Comparison of ENCODE assay signal across 15 cellular contexts in genomic region chr12:71708658-71709057, GRCh38. TPM values are rescaled to one million over a fixed set of nuclear protein-coding genes. Genes with fewer than 3 reads are reported as not detected.
DNase-seq lines count a peak whose midpoint lies in the region; ATAC-seq, FAIRE-seq and TF ChIP-seq lines count a peak whose summit lies in the region.
"Had no signal": no experiment of that assay in that cellular context is flagged by ENCODE, and none has a peak within 500 bp of the region (broad histone marks: within the 10 kb centered on the region; RNA-seq: fewer than 3 reads in every experiment).

No MANE protein-coding gene starts in this region.

- no peak for ATAC-seq in IMR-90 (ENCODE audit: low read depth)
- ATAC-seq in CD8-positive, alpha-beta T cell: no peak
- ATAC-seq in activated T-cell treated with anti-CD3 and anti-CD28 coated beads, Interleukin-2, amount 50 U/mL, for 72 hours (replicated peaks in 1 of 2): no peak

- H3K23ac ChIP-seq in IMR-90 (ENCODE audit: low read depth, low read length): no peak overlapping the region

- H3K4me3 Mint-ChIP-seq in CD8-positive, alpha-beta T cell: no peak overlapping the region
- no peak overlapping the region for H3K4me3 Mint-ChIP-seq in activated T-cell treated with anti-CD3 and anti-CD28 coated beads, Interleukin-2, amount 50 U/mL, for 72 hours
- H3K4me3 Mint-ChIP-seq: CD4-positive, alpha-beta T cell had no signal

- H2AK5ac ChIP-seq in IMR-90 (ENCODE audit: low read depth, low read length): no peak overlapping the region

- H4K91ac ChIP-seq in IMR-90 (ENCODE audit: insufficient read depth, low read depth, low read length): no peak overlapping the region

- H3K9me1 ChIP-seq in IMR-90 (ENCODE audit: insufficient read depth, low read length): peaks cover 5% of the 10 kb centered on the region; the same call in 1 of the 2 replicates
- no peaks in the 10 kb centered on the region for H3K9me1 ChIP-seq in keratinocyte (ENCODE audit: control insufficient read depth, extremely low read depth, insufficient read depth, low read length)

- dilution Hi-C loops in IMR-90 (cut with HindIII; ENCODE audit: low sequenced_read_pairs, unreplicated experiment) (loop anchor here (25.0 kb wide), 1 partner anchor 296 kb away; no protein-coding TSS in a partner anchor), keratinocyte (cut with MboI; ENCODE audit: extremely low pct_ligation_motif_present, low sequenced_read_pairs) (no loop called here)

- H3K36me3 ChIP-seq in IMR-90 (ENCODE audit: control insufficient read depth, insufficient read depth, low read length) (no peaks in the 10 kb centered on the region), keratinocyte (ENCODE audit: control insufficient read depth in 2 of 2, extremely low read depth in 1 of 2, insufficient read depth in 2 of 2, low read length in 2 of 2) (no peaks in the 10 kb centered on the region)
- no peaks in the 10 kb centered on the region for H3K36me3 ChIP-seq in CD8-positive, alpha-beta T cell (ENCODE audit: insufficient read depth, low read length)

- no TSS peak for BruUV-seq in IMR-90 (replicated peaks; lab: Mats Ljungman, UMichigan)

- H3K27me3 ChIP-seq in IMR-90 (ENCODE audit: control insufficient read depth, insufficient read depth, low read length) (no peaks in the 10 kb centered on the region), keratinocyte (ENCODE audit: control insufficient read depth, extremely low read depth, insufficient read depth, low read length) (no peaks in the 10 kb centered on the region)
- no peaks in the 10 kb centered on the region for H3K27me3 ChIP-seq in CD8-positive, alpha-beta T cell (ENCODE audit: insufficient read depth, low read length)
- H3K27me3 ChIP-seq: SJSA1 had no signal

- H3K4me2 ChIP-seq in IMR-90 (ENCODE audit: low read depth, low read length) (no peak overlapping the region), keratinocyte (ENCODE audit: control insufficient read depth, extremely low read depth, insufficient read depth, low read depth, low read length) (no peak overlapping the region)

- H3K9me3 Mint-ChIP-seq in CD8-positive, alpha-beta T cell: peaks cover 24% of the 10 kb centered on the region
- peaks cover 10 to 11% of the 10 kb centered on the region in 2 donors for H3K9me3 Mint-ChIP-seq in activated T-cell treated with anti-CD3 and anti-CD28 coated beads, Interleukin-2, amount 50 U/mL, for 72 hours

- H2BK5ac ChIP-seq in IMR-90 (ENCODE audit: low read depth, low read length, poor library complexity, severe bottlenecking): no peak overlapping the region

- H3K27ac ChIP-seq in IMR-90 (ENCODE audit: insufficient read depth, low read length) (no peak overlapping the region), keratinocyte (ENCODE audit: control insufficient read depth, insufficient read depth, low read length) (peak overlapping the region; percentile 36)
- H3K27ac ChIP-seq in CD8-positive, alpha-beta T cell (ENCODE audit: low read depth, low read length): no peak overlapping the region
- H3K27ac ChIP-seq: SJSA1 had no signal

- in situ Hi-C loops in IMR-90 (cut with MboI; ENCODE audit: low sequenced_read_pairs): no loop called here

- no peak for FAIRE-seq in keratinocyte (lab: Jason Lieb, UNC)

- no peak overlapping the region for H3K14ac ChIP-seq in IMR-90 (replicated peaks; ENCODE audit: low read depth, low read length)

- CTCF ChIA-PET in IMR-90 (lab: Yijun Ruan, JAX): interaction anchor here (0.6 to 0.8 kb wide), 2 partner anchors 13 to 104 kb away, joined by 3 read pairs; no protein-coding TSS in a partner anchor
- CTCF ChIA-PET in CD8-positive, alpha-beta T cell (lab: Charles Lee): interaction anchor here (1.6 to 1.8 kb wide), 2 partner anchors 23 to 38 kb away, joined by 3 to 4 read pairs; partner anchors contain the start of gene TMEM19

- no peak overlapping the region for H3K56ac ChIP-seq in IMR-90 (ENCODE audit: extremely low read depth, insufficient read depth, low read length)

- H4K20me1 ChIP-seq in IMR-90 (ENCODE audit: insufficient read depth, low read length) (no peaks in the 10 kb centered on the region), keratinocyte (ENCODE audit: control insufficient read depth, extremely low read depth, insufficient read depth, low read length) (no peaks in the 10 kb centered on the region)

- H3K4me3 ChIP-seq in IMR-90 (ENCODE audit: insufficient read depth, low read depth, low read length) (no peak overlapping the region), epithelial cell of esophagus (ENCODE audit: low read length) (no peak overlapping the region), keratinocyte (ENCODE audit: control insufficient read depth in 2 of 3, extremely low read depth in 1 of 3, insufficient read depth in 2 of 3, low read depth in 1 of 3, low read length in 3 of 3) (no peak overlapping the region)
- H3K4me3 ChIP-seq in CD8-positive, alpha-beta T cell (ENCODE audit: low read depth, low read length): no peak overlapping the region
- H3K4me3 ChIP-seq: SJSA1 had no signal

- DNase-seq in EH (ENCODE audit: low read depth) (peak; percentile 15), IMR-90 (peak; percentile 30), epithelial cell of esophagus (ENCODE audit: low read depth) (peak; percentile 77), keratinocyte (ENCODE audit: low read depth, low spot score) (no peak), NCI-H748 treated with DMSO at 0.1 percent for 48 hours (lab: John Stamatoyannopoulos, UW) (no peak)
- DNase-seq in CD8-positive, alpha-beta T cell: no peak
- no peak for DNase-seq in activated T-cell treated with anti-CD3 and anti-CD28 coated beads, Interleukin-2, amount 50 U/mL, for 72 hours
- DNase-seq: CD4-positive, alpha-beta T cell; DMS153; KG1; NCI-H1417 treated with DMSO at 0.1 percent for 48 hours; NCI-H187 treated with DMSO at 0.1 percent for 48 hours; NCI-H345; NCI-H524 treated with DMSO at 0.1 percent for 48 hours had no signal

- no CpG with 5 or more reads among the region's 1 CpG for WGBS in IMR-90 (ENCODE audit: extremely low coverage in 2 of 2, insufficient read length in 1 of 2), 2 experiments

- H3K4me1 ChIP-seq in IMR-90 (ENCODE audit: control insufficient read depth, insufficient read depth, low read length) (peaks cover 2% of the 10 kb centered on the region; the same call in 1 of the 2 replicates), keratinocyte (ENCODE audit: control insufficient read depth, extremely low read depth, insufficient read depth, low read length) (peaks cover 36% of the 10 kb centered on the region)
- H3K4me1 ChIP-seq in CD8-positive, alpha-beta T cell (ENCODE audit: insufficient read depth, low read length): no peaks in the 10 kb centered on the region

- H2BK15ac ChIP-seq in IMR-90 (ENCODE audit: low read depth, low read length): no peak overlapping the region

- H2BK120ac ChIP-seq in IMR-90 (ENCODE audit: low read depth, low read length): no peak overlapping the region

- peaks cover 24% of the 10 kb centered on the region for H3K36me3 Mint-ChIP-seq in CD8-positive, alpha-beta T cell
- peaks cover 6 to 9% of the 10 kb centered on the region in 2 donors for H3K36me3 Mint-ChIP-seq in activated T-cell treated with anti-CD3 and anti-CD28 coated beads, Interleukin-2, amount 50 U/mL, for 72 hours (ENCODE audit: insufficient read depth in 2 of 2)

- POLR2A ChIA-PET in IMR-90 (lab: Charles Lee; ENCODE audit: unreplicated experiment): no interaction called here
- POLR2A ChIA-PET in CD8-positive, alpha-beta T cell (lab: Charles Lee): no interaction called here

- no peaks in the 10 kb centered on the region for H3K27me3 Mint-ChIP-seq in CD8-positive, alpha-beta T cell (ENCODE audit: low read depth)
- no peaks in the 10 kb centered on the region for H3K27me3 Mint-ChIP-seq in activated T-cell treated with anti-CD3 and anti-CD28 coated beads, Interleukin-2, amount 50 U/mL, for 72 hours (ENCODE audit: low read depth)
- H3K27me3 Mint-ChIP-seq: CD4-positive, alpha-beta T cell had no signal

- H2AK9ac ChIP-seq in IMR-90 (replicated peaks; ENCODE audit: low read depth, low read length, poor library complexity): no peak overlapping the region

- H3K18ac ChIP-seq in IMR-90 (ENCODE audit: low read depth, low read length): no peak overlapping the region

- no peak for TF ChIP-seq RAD21 in IMR-90 (IDR thresholded peaks at IDR 0.05; ENCODE audit: low read length)

- H4K5ac ChIP-seq in IMR-90 (ENCODE audit: low read depth, low read length): no peak overlapping the region

- H3K79me1 ChIP-seq in IMR-90 (ENCODE audit: low read depth in 1 of 2, low read length in 2 of 2): no peaks in the 10 kb centered on the region; a peak in 1 of 4 replicates

- TF ChIP-seq CTCF in IMR-90 (conservative IDR thresholded peaks at IDR 0.05; ENCODE audit: low read depth, low read length) (no peak), epithelial cell of esophagus (IDR thresholded peaks at IDR 0.05; ENCODE audit: insufficient read depth, low read depth, low read length, missing control alignments) (no peak), keratinocyte (optimal IDR thresholded peaks at IDR 0.05 in 1 of 3, IDR thresholded peaks at IDR 0.05 in 1 of 3, conservative IDR thresholded peaks at IDR 0.05 in 1 of 3; ENCODE audit: extremely low read depth in 1 of 3, insufficient read depth in 2 of 3, low read length in 3 of 3) (no peak)
- no peak for TF ChIP-seq CTCF in CD8-positive, alpha-beta T cell (IDR thresholded peaks at IDR 0.05)

- H3K9me3 ChIP-seq in IMR-90 (ENCODE audit: control insufficient read depth, insufficient read depth, low read length) (no peaks in the 10 kb centered on the region), keratinocyte (ENCODE audit: control insufficient read depth, low read depth, low read length) (no peaks in the 10 kb centered on the region)
- no peaks in the 10 kb centered on the region for H3K9me3 ChIP-seq in CD8-positive, alpha-beta T cell (ENCODE audit: low read length)
- H3K9me3 ChIP-seq: SJSA1 had no signal

- no peak overlapping the region for H3K4ac ChIP-seq in IMR-90 (ENCODE audit: low read depth, low read length)

- intact Hi-C loops in IMR-90 (cut with micrococcal nuclease): no loop called here
- intact Hi-C loops in CD8-positive, alpha-beta T cell (cut with DNase I, micrococcal nuclease): no loop called here

- no peak overlapping the region for H2BK20ac ChIP-seq in IMR-90 (ENCODE audit: low read depth, low read length)

- no peaks in the 10 kb centered on the region for H3K4me1 Mint-ChIP-seq in CD8-positive, alpha-beta T cell (ENCODE audit: low read depth)
- peaks cover 20% of the 10 kb centered on the region for H3K4me1 Mint-ChIP-seq in activated T-cell treated with anti-CD3 and anti-CD28 coated beads, Interleukin-2, amount 50 U/mL, for 72 hours (ENCODE audit: low read depth)

- H2AFZ ChIP-seq in IMR-90 (replicated peaks; ENCODE audit: low read length, poor library complexity) (no peak overlapping the region), keratinocyte (ENCODE audit: control insufficient read depth, low read length) (no peak overlapping the region)

- no peak overlapping the region for H4K8ac ChIP-seq in IMR-90 (ENCODE audit: low read depth in 2 of 2, low read length in 2 of 2)

- TF ChIP-seq POLR2A in IMR-90 (IDR thresholded peaks at IDR 0.05; ENCODE audit: low read depth, low read length): no peak

- no peaks in the 10 kb centered on the region for H3K79me2 ChIP-seq in keratinocyte (ENCODE audit: control insufficient read depth, insufficient read depth, low read length)

- H3K27ac Mint-ChIP-seq in CD8-positive, alpha-beta T cell: no peak overlapping the region
- H3K27ac Mint-ChIP-seq in activated T-cell treated with anti-CD3 and anti-CD28 coated beads, Interleukin-2, amount 50 U/mL, for 72 hours: no peak overlapping the region
- H3K27ac Mint-ChIP-seq: CD4-positive, alpha-beta T cell had no signal

- H3K9ac ChIP-seq in IMR-90 (ENCODE audit: low read depth, low read length): no peak overlapping the region
- no peak overlapping the region for H3K9ac ChIP-seq in keratinocyte (ENCODE audit: control insufficient read depth, extremely low read depth, insufficient read depth, low read length)

RNA-seq across cellular contexts. Expression of gene TMEM19, which starts 22.8 kb away (rescaled TPM):
- total RNA-seq in IMR-90 (2012; rRNA removed): 28.7 and 43.9 TPM in 2 replicates
- polyA plus RNA-seq in IMR-90 (2012; rRNA removed) (8.9 and 11.4 TPM in 2 replicates), keratinocyte (25.4 to 38.8 TPM (median 36.5 TPM) in 3 replicates)
- 1.1 and 3.1 TPM in 2 replicates for polyA plus RNA-seq in IMR-90 (2012; cell fraction: cytosol; rRNA removed)
- polyA plus RNA-seq in IMR-90 (2012; cell fraction: nucleus; rRNA removed; ENCODE audit: low replicate concordance): 0.57 and 4.3 TPM in 2 replicates
- polyA plus RNA-seq in keratinocyte (2011; ENCODE audit: low read depth): 3.1 TPM
- polyA plus RNA-seq in keratinocyte (2011; cell fraction: cytosol; rRNA removed): 11.2 and 18.7 TPM in 2 replicates
- 28.0 and 35.1 TPM in 2 replicates for polyA plus RNA-seq in keratinocyte (2011; cell fraction: nucleus; rRNA removed)
- polyA plus RNA-seq in keratinocyte (2012; ENCODE audit: low replicate concordance): 7.9 and 15.2 TPM in 2 replicates
- 8.4 to 60.1 TPM (median 58.2 TPM) in 3 replicates for polyA minus RNA-seq in keratinocyte
- polyA minus RNA-seq in keratinocyte (2011; cell fraction: cytosol; rRNA and poly(A)+ RNA removed): 24.4 TPM
- 39.6 and 66.4 TPM in 2 replicates for polyA minus RNA-seq in keratinocyte (2011; cell fraction: nucleus; rRNA and poly(A)+ RNA removed)
- total RNA-seq in CD8-positive, alpha-beta T cell: 10 to 100 TPM in 1 of 2 experiments, 1 to 10 TPM in 1; 8.8 to 10.0 TPM
- total RNA-seq in activated T-cell treated with anti-CD3 and anti-CD28 coated beads, Interleukin-2, amount 50 U/mL, for 72 hours: 10 to 100 TPM; 15.0 to 18.5 TPM

RNA-seq across cellular contexts. Expression of gene THAP2, which starts 44.6 kb away (rescaled TPM):
- total RNA-seq in IMR-90 (2012; rRNA removed): 1.4 and 2.8 TPM in 2 replicates
- polyA plus RNA-seq in IMR-90 (2012; rRNA removed) (1.7 and 2.5 TPM in 2 replicates), keratinocyte (1.2 to 4.4 TPM (median 2.7 TPM) in 3 replicates)
- 0.66 and 1.2 TPM in 2 replicates for polyA plus RNA-seq in IMR-90 (2012; cell fraction: cytosol; rRNA removed)
- polyA plus RNA-seq in IMR-90 (2012; cell fraction: nucleus; rRNA removed; ENCODE audit: low replicate concordance): 1.4 and 4.3 TPM in 2 replicates
- polyA plus RNA-seq in keratinocyte (2011; ENCODE audit: low read depth): 16.3 TPM
- 1.2 and 4.6 TPM in 2 replicates for polyA plus RNA-seq in keratinocyte (2011; cell fraction: cytosol; rRNA removed)
- polyA plus RNA-seq in keratinocyte (2011; cell fraction: nucleus; rRNA removed): 6.7 and 10.0 TPM in 2 replicates
- 1.7 and 5.7 TPM in 2 replicates for polyA plus RNA-seq in keratinocyte (2012; ENCODE audit: low replicate concordance)
- polyA minus RNA-seq in keratinocyte: 0.69 to 1.9 TPM in 2 of 3 replicates, not detected in the other
- polyA minus RNA-seq in keratinocyte (2011; cell fraction: cytosol; rRNA and poly(A)+ RNA removed): 0.58 TPM
- polyA minus RNA-seq in keratinocyte (2011; cell fraction: nucleus; rRNA and poly(A)+ RNA removed): 1.8 and 4.7 TPM in 2 replicates
- total RNA-seq in CD8-positive, alpha-beta T cell: 10 to 100 TPM; 22.3 to 23.7 TPM
- 10 to 100 TPM; 13.8 to 15.1 TPM for total RNA-seq in activated T-cell treated with anti-CD3 and anti-CD28 coated beads, Interleukin-2, amount 50 U/mL, for 72 hours

RNA-seq across cellular contexts. Expression of gene ZFC3H1, which starts 45.0 kb away (rescaled TPM):
- total RNA-seq in IMR-90 (2012; rRNA removed): 16.8 and 28.6 TPM in 2 replicates
- 16.8 and 23.3 TPM in 2 replicates for polyA plus RNA-seq in IMR-90 (2012; rRNA removed)
- polyA plus RNA-seq in IMR-90 (2012; cell fraction: cytosol; rRNA removed): 3.9 and 5.0 TPM in 2 replicates
- polyA plus RNA-seq in IMR-90 (2012; cell fraction: nucleus; rRNA removed; ENCODE audit: low replicate concordance): 30.3 and 186 TPM in 2 replicates
- 20.3 to 56.3 TPM (median 39.3 TPM) in 3 replicates for polyA plus RNA-seq in keratinocyte
- 30.1 TPM for polyA plus RNA-seq in keratinocyte (2011; ENCODE audit: low read depth)
- 10.1 and 25.5 TPM in 2 replicates for polyA plus RNA-seq in keratinocyte (2011; cell fraction: cytosol; rRNA removed)
- 131 and 172 TPM in 2 replicates for polyA plus RNA-seq in keratinocyte (2011; cell fraction: nucleus; rRNA removed)
- polyA plus RNA-seq in keratinocyte (2012; ENCODE audit: low replicate concordance): 13.5 and 26.3 TPM in 2 replicates
- 8.0 to 53.2 TPM (median 23.8 TPM) in 3 replicates for polyA minus RNA-seq in keratinocyte
- 8.2 TPM for polyA minus RNA-seq in keratinocyte (2011; cell fraction: cytosol; rRNA and poly(A)+ RNA removed)
- 52.9 and 98.6 TPM in 2 replicates for polyA minus RNA-seq in keratinocyte (2011; cell fraction: nucleus; rRNA and poly(A)+ RNA removed)
- 100 to 1,000 TPM; 118 to 121 TPM for total RNA-seq in CD8-positive, alpha-beta T cell
- 10 to 100 TPM; 87.7 to 98.7 TPM for total RNA-seq in activated T-cell treated with anti-CD3 and anti-CD28 coated beads, Interleukin-2, amount 50 U/mL, for 72 hours

RNA-seq across cellular contexts. Expression of gene RAB21, which starts 46.0 kb away (rescaled TPM):
- total RNA-seq in IMR-90 (2012; rRNA removed): 13.8 and 30.8 TPM in 2 replicates
- polyA plus RNA-seq in IMR-90 (2012; rRNA removed) (9.9 and 15.0 TPM in 2 replicates), keratinocyte (11.7 to 21.9 TPM (median 19.5 TPM) in 3 replicates)
- polyA plus RNA-seq in IMR-90 (2012; cell fraction: cytosol; rRNA removed): 0.41 and 0.46 TPM in 2 replicates
- polyA plus RNA-seq in IMR-90 (2012; cell fraction: nucleus; rRNA removed; ENCODE audit: low replicate concordance): 0.22 and 6.1 TPM in 2 replicates
- 390 TPM for polyA plus RNA-seq in keratinocyte (2011; ENCODE audit: low read depth)
- polyA plus RNA-seq in keratinocyte (2011; cell fraction: cytosol; rRNA removed): 17.5 and 31.8 TPM in 2 replicates
- polyA plus RNA-seq in keratinocyte (2011; cell fraction: nucleus; rRNA removed): 16.1 and 23.6 TPM in 2 replicates
- 42.1 and 77.3 TPM in 2 replicates for polyA plus RNA-seq in keratinocyte (2012; ENCODE audit: low replicate concordance)
- 2.8 to 16.8 TPM (median 7.3 TPM) in 3 replicates for polyA minus RNA-seq in keratinocyte
- polyA minus RNA-seq in keratinocyte (2011; cell fraction: cytosol; rRNA and poly(A)+ RNA removed): 9.6 TPM
- polyA minus RNA-seq in keratinocyte (2011; cell fraction: nucleus; rRNA and poly(A)+ RNA removed): 2.7 and 7.8 TPM in 2 replicates
- 100 to 1,000 TPM; 111 to 127 TPM for total RNA-seq in CD8-positive, alpha-beta T cell
- 100 to 1,000 TPM in 1 of 2 donors, 10 to 100 TPM in 1; 97.0 to 102 TPM for total RNA-seq in activated T-cell treated with anti-CD3 and anti-CD28 coated beads, Interleukin-2, amount 50 U/mL, for 72 hours

Comparison
In these comparisons a context has a peak if more than half of its experiments do, and no peak if none do; other contexts are left out.
1. DNase-seq: peak in EH (single experiment), IMR-90 (single experiment) and epithelial cell of esophagus (single experiment); none in keratinocyte (single experiment), CD8-positive, alpha-beta T cell (0 of 7), NCI-H748 treated with DMSO at 0.1 percent for 48 hours (single experiment) and activated T-cell treated with anti-CD3 and anti-CD28 coated beads, Interleukin-2, amount 50 U/mL, for 72 hours (0 of 2).